28 cellular contexts compared by ENCODE assay signal in genomic region chr10:56346845-56347415, GRCh38. TPM values are rescaled to one million over a fixed set of nuclear protein-coding genes. Genes with fewer than 3 reads are reported as not detected.
DNase-seq lines count a peak whose midpoint lies in the region; ATAC-seq and TF ChIP-seq lines count a peak whose summit lies in the region.
"Had no signal": no experiment of that assay in that cellular context is flagged by ENCODE, and none has a peak within 500 bp of the region (broad histone marks: within the 10 kb centered on the region; RNA-seq: fewer than 3 reads in every experiment).

No MANE protein-coding gene starts in this region.

- POLR2A ChIA-PET in CD8-positive, alpha-beta T cell (lab: Charles Lee), result no interaction called here

- DNase-seq in A172 (ENCODE audit: low spot score) (peak; percentile 17), HS-5 (ENCODE audit: low read depth) (peak; percentile 20), SJCRH30 (no peak), foreskin keratinocyte (peak; percentile 38 to 66), AML-193 (lab: John Stamatoyannopoulos, UW) (no peak), NCI-H2081 (lab: John Stamatoyannopoulos, UW) (no peak), testis (no peak)
- no peak for DNase-seq in CD8-positive, alpha-beta T cell
- DNase-seq: activated CD4-positive, alpha-beta T cell treated with anti-CD3 and anti-CD28 coated beads, Interleukin-2, amount 10 ng/mL, durations not matched to agents 7 days and 5 days; aorta; COR-L47; DND-41; erythroblast; foreskin fibroblast; heart right ventricle; KG1; left lung; naive thymus-derived CD4-positive, alpha-beta T cell; NCI-H1694 treated with DMSO at 0.1 percent for 48 hours; NCI-H524 treated with DMSO at 0.1 percent for 48 hours; nucleus accumbens; psoas muscle; WERI-Rb-1 had no signal

- intact Hi-C loops in CD8-positive, alpha-beta T cell (cut with DNase I, micrococcal nuclease), result no loop called here
- intact Hi-C loops in testis (cut with DNase I; ENCODE audit: low total_unique reads), result no loop called here

- H3K4me1 ChIP-seq in SJCRH30 (peaks cover 8% of the 10 kb centered on the region), foreskin keratinocyte (no peaks in the 10 kb centered on the region), testis (no peaks in the 10 kb centered on the region)
- no peaks in the 10 kb centered on the region for H3K4me1 ChIP-seq in CD8-positive, alpha-beta T cell (ENCODE audit: insufficient read depth, low read length)
- H3K4me1 ChIP-seq: A549, BLaER1, heart right ventricle, left lung, psoas muscle had no signal

- H3K27ac Mint-ChIP-seq in CD8-positive, alpha-beta T cell, result no peak overlapping the region
- H3K27ac Mint-ChIP-seq: activated CD4-positive, alpha-beta T cell treated with anti-CD3 and anti-CD28 coated beads, Interleukin-2, amount 10 ng/mL, durations not matched to agents 7 days and 5 days; activated naive CD4-positive, alpha-beta T cell treated with anti-CD3 and anti-CD28 coated beads, Interleukin-2, amount 50 U/mL, for 24 hours; activated T-helper 1 cell treated with anti-CD3 and anti-CD28 coated beads, Interleukin-12 subunit alpha, Interleukin-12 subunit beta, Interleukin-2, Interleukin-4 antibody, amounts not matched to agents 30 ng/mL and 10 ng/mL and 1 ng/mL, durations not matched to agents 14 hours and 24 hours and 36 hours; mesothelial cell of epicardium; naive thymus-derived CD4-positive, alpha-beta T cell had no signal

- H3K36me3 ChIP-seq in SJCRH30, result no peaks in the 10 kb centered on the region
- H3K36me3 ChIP-seq in CD8-positive, alpha-beta T cell (ENCODE audit: insufficient read depth, low read length), result no peaks in the 10 kb centered on the region
- no peaks in the 10 kb centered on the region for H3K36me3 ChIP-seq in testis (ENCODE audit: low read depth, missing control alignments)
- H3K36me3 ChIP-seq: heart right ventricle, left lung, WERI-Rb-1 had no signal

- TF ChIP-seq CTCF in foreskin keratinocyte (conservative IDR thresholded peaks at IDR 0.05), result no peak
- TF ChIP-seq CTCF in CD8-positive, alpha-beta T cell (IDR thresholded peaks at IDR 0.05), result no peak
- no peak for TF ChIP-seq CTCF in testis (IDR thresholded peaks at IDR 0.05)

- CTCF ChIA-PET in CD8-positive, alpha-beta T cell (lab: Charles Lee), result no interaction called here

- H3K9me3 ChIP-seq in SJCRH30 (replicated peaks) (no peaks in the 10 kb centered on the region), testis (no peaks in the 10 kb centered on the region)
- H3K9me3 ChIP-seq in CD8-positive, alpha-beta T cell (ENCODE audit: low read length), result no peaks in the 10 kb centered on the region
- H3K9me3 ChIP-seq: A549, BLaER1, left lung, psoas muscle had no signal

- H3K27ac ChIP-seq in SJCRH30 (peak overlapping the region; percentile 16; the same call in 1 of the 2 replicates), foreskin keratinocyte (no peak overlapping the region), testis (no peak overlapping the region)
- H3K27ac ChIP-seq in CD8-positive, alpha-beta T cell (ENCODE audit: low read depth, low read length), result no peak overlapping the region
- H3K27ac ChIP-seq: A549, BLaER1, heart right ventricle, left lung, psoas muscle, WERI-Rb-1 had no signal

- no peak overlapping the region for H3K4me3 ChIP-seq in SJCRH30
- no peak overlapping the region for H3K4me3 ChIP-seq in CD8-positive, alpha-beta T cell (ENCODE audit: low read depth, low read length)
- no peak overlapping the region for H3K4me3 ChIP-seq in testis
- H3K4me3 ChIP-seq: A549, BLaER1, heart right ventricle, left lung, psoas muscle had no signal

- H3K4me1 Mint-ChIP-seq in CD8-positive, alpha-beta T cell (ENCODE audit: low read depth), result no peaks in the 10 kb centered on the region
- H3K4me1 Mint-ChIP-seq: activated CD4-positive, alpha-beta T cell treated with anti-CD3 and anti-CD28 coated beads, Interleukin-2, amount 10 ng/mL, durations not matched to agents 7 days and 5 days; activated naive CD4-positive, alpha-beta T cell treated with anti-CD3 and anti-CD28 coated beads, Interleukin-2, amount 50 U/mL, for 24 hours; naive thymus-derived CD4-positive, alpha-beta T cell had no signal

- H3K4me3 Mint-ChIP-seq in CD8-positive, alpha-beta T cell, result no peak overlapping the region
- H3K4me3 Mint-ChIP-seq: activated CD4-positive, alpha-beta T cell treated with anti-CD3 and anti-CD28 coated beads, Interleukin-2, amount 10 ng/mL, durations not matched to agents 7 days and 5 days; activated naive CD4-positive, alpha-beta T cell treated with anti-CD3 and anti-CD28 coated beads, Interleukin-2, amount 50 U/mL, for 24 hours; activated T-helper 1 cell treated with anti-CD3 and anti-CD28 coated beads, Interleukin-12 subunit alpha, Interleukin-12 subunit beta, Interleukin-2, Interleukin-4 antibody, amounts not matched to agents 30 ng/mL and 10 ng/mL and 1 ng/mL, durations not matched to agents 14 hours and 24 hours and 36 hours; mesothelial cell of epicardium; naive thymus-derived CD4-positive, alpha-beta T cell had no signal

- TF ChIP-seq POLR2A in testis (IDR thresholded peaks at IDR 0.05), result no peak

- H3K27me3 ChIP-seq in SJCRH30 (no peaks in the 10 kb centered on the region), foreskin keratinocyte (no peaks in the 10 kb centered on the region), testis (no peaks in the 10 kb centered on the region)
- H3K27me3 ChIP-seq in CD8-positive, alpha-beta T cell (ENCODE audit: insufficient read depth, low read length), result no peaks in the 10 kb centered on the region
- H3K27me3 ChIP-seq: BLaER1, heart right ventricle, left lung had no signal

- H3K27me3 Mint-ChIP-seq in CD8-positive, alpha-beta T cell (ENCODE audit: low read depth), result no peaks in the 10 kb centered on the region

- no peaks in the 10 kb centered on the region for H3K9me3 Mint-ChIP-seq in CD8-positive, alpha-beta T cell
- H3K9me3 Mint-ChIP-seq: activated CD4-positive, alpha-beta T cell treated with anti-CD3 and anti-CD28 coated beads, Interleukin-2, amount 10 ng/mL, durations not matched to agents 7 days and 5 days; activated T-helper 1 cell treated with anti-CD3 and anti-CD28 coated beads, Interleukin-12 subunit alpha, Interleukin-12 subunit beta, Interleukin-2, Interleukin-4 antibody, amounts not matched to agents 30 ng/mL and 10 ng/mL and 1 ng/mL, durations not matched to agents 14 hours and 24 hours and 36 hours had no signal

- H3K36me3 Mint-ChIP-seq in CD8-positive, alpha-beta T cell, result no peaks in the 10 kb centered on the region
- H3K36me3 Mint-ChIP-seq: activated naive CD4-positive, alpha-beta T cell treated with anti-CD3 and anti-CD28 coated beads, Interleukin-2, amount 50 U/mL, for 24 hours; mesothelial cell of epicardium; naive thymus-derived CD4-positive, alpha-beta T cell had no signal

- peak; percentile 90 for ATAC-seq in foreskin keratinocyte
- ATAC-seq in CD8-positive, alpha-beta T cell, result no peak
- ATAC-seq: A549; heart right ventricle; left lung; naive thymus-derived CD4-positive, alpha-beta T cell; psoas muscle had no signal

RNA-seq across cellular contexts. Expression of gene ZWINT, which starts 14.1 kb away (rescaled TPM):
- total RNA-seq in A172 (2014; rRNA removed; shearing (Covaris generic)), result 135 and 170 TPM in 2 replicates
- 100 and 113 TPM in 2 replicates for total RNA-seq in SJCRH30 (2014; rRNA removed; shearing (Covaris generic))
- total RNA-seq in foreskin keratinocyte, result 60.3 and 79.8 TPM in 2 replicates
- 53.2 and 79.2 TPM in 2 replicates for polyA plus RNA-seq in foreskin keratinocyte
- 1 to 10 TPM; 2.2 to 2.5 TPM for total RNA-seq in CD8-positive, alpha-beta T cell
- 10 to 100 TPM; 36.7 to 61.4 TPM for total RNA-seq in testis
- polyA plus RNA-seq in testis (ENCODE audit: insufficient read depth, low read depth, low replicate concordance), result 83.8 TPM

Comparison
In these comparisons a context has a peak if more than half of its experiments do, and no peak if none do; other contexts are left out.
1. DNase-seq: peak in A172 (single experiment), HS-5 (single experiment) and foreskin keratinocyte (2 of 2); none in SJCRH30 (0 of 2), AML-193 (0 of 2), CD8-positive, alpha-beta T cell (0 of 7), NCI-H2081 (0 of 2) and testis (single experiment).
2. RNA of gene ZWINT, which starts 14.1 kb away (total RNA-seq): 135 to 170 TPM in A172, 100 to 113 TPM in SJCRH30, 60.3 to 79.8 TPM in foreskin keratinocyte and 36.7 to 61.4 TPM in testis; 2.2 to 2.5 TPM in CD8-positive, alpha-beta T cell; every median in the first group is over 10 times any median in the second.